ENCODE assay signal across 24 cellular contexts in the genomic region with DNA sequence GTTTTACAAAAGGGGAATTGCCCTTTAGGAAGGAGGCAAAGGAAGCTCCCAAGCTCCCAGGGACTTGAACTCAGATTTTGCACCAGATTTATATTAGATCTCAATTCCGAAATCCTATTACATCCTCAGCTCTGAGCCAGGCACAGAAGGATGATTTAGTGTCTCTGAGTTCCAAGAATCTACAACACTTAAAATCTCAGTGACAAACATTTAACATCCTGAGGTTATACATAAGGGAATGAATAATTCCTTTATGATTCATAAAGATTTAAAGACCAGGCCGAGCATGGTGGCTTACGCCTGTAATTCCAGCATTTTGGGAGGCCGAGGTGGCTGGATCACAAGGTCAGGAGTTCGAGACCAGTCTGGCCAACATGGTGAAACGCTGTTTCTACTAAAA. TPM values are rescaled to one million over a fixed set of nuclear protein-coding genes. Genes with fewer than 3 reads are reported as not detected.
DNase-seq lines count a peak whose midpoint lies in the region; ATAC-seq, FAIRE-seq and TF ChIP-seq lines count a peak whose summit lies in the region.
"Had no signal": no experiment of that assay in that cellular context is flagged by ENCODE, and none has a peak within 500 bp of the region (broad histone marks: within the 10 kb centered on the region; RNA-seq: fewer than 3 reads in every experiment).

No MANE protein-coding gene starts in this region.

- no peaks in the 10 kb centered on the region for H4K20me1 ChIP-seq in PC-9 (ENCODE audit: insufficient read depth)
- no peaks in the 10 kb centered on the region for H4K20me1 ChIP-seq in endothelial cell of umbilical vein (replicated peaks; ENCODE audit: control insufficient read depth, extremely low read depth, insufficient read depth, low read length)
- no peaks in the 10 kb centered on the region for H4K20me1 ChIP-seq in smooth muscle cell (ENCODE audit: low read depth)

- no peaks in the 10 kb centered on the region for H3K27me3 Mint-ChIP-seq in activated CD4-positive, alpha-beta T cell treated with anti-CD3 and anti-CD28 coated beads, Interleukin-2, amount 10 ng/mL, durations not matched to agents 7 days and 5 days
- H3K27me3 Mint-ChIP-seq: memory B cell had no signal

- FAIRE-seq in endothelial cell of umbilical vein (lab: Jason Lieb, UNC) = no peak
- FAIRE-seq: D721Med, GM18507, HTR-8/SVneo had no signal

- peaks cover 5% of the 10 kb centered on the region for H3K36me3 Mint-ChIP-seq in activated CD4-positive, alpha-beta T cell treated with anti-CD3 and anti-CD28 coated beads, Interleukin-2, amount 10 ng/mL, durations not matched to agents 7 days and 5 days (ENCODE audit: low read depth)
- H3K36me3 Mint-ChIP-seq: memory B cell had no signal

- no peak overlapping the region for H2AFZ ChIP-seq in PC-9
- peak overlapping the region; percentile 10 for H2AFZ ChIP-seq in endothelial cell of umbilical vein (ENCODE audit: low read depth, low read length)
- H2AFZ ChIP-seq in smooth muscle cell (ENCODE audit: low read depth) = no peak overlapping the region

- CTCF ChIA-PET in activated CD4-positive, alpha-beta T cell treated with anti-CD3 and anti-CD28 coated beads, Interleukin-2, amount 10 ng/mL, durations not matched to agents 7 days and 5 days (lab: Charles Lee) = interaction anchor here (9.4 kb wide), 1 partner anchor 96 kb away, joined by 97 read pairs; no protein-coding TSS in a partner anchor
- CTCF ChIA-PET in PC-9 (lab: Charles Lee) (interaction anchor here (1.8 kb wide), 1 partner anchor 16 kb away, joined by 7 read pairs; a partner anchor contains a TSS), endothelial cell of umbilical vein (lab: Charles Lee) (interaction anchor here (0.9 to 8.9 kb wide), 7 partner anchors 13 to 98 kb away, joined by 3 to 171 read pairs (median 27); a partner anchor contains a TSS)

- no peaks in the 10 kb centered on the region for H3K36me3 ChIP-seq in PC-9 (ENCODE audit: low read depth)
- no peaks in the 10 kb centered on the region for H3K36me3 ChIP-seq in endothelial cell of umbilical vein (ENCODE audit: control insufficient read depth in 2 of 2, extremely low read depth in 1 of 2, insufficient read depth in 2 of 2, low read length in 2 of 2)
- H3K36me3 ChIP-seq in smooth muscle cell (ENCODE audit: low read depth) = no peaks in the 10 kb centered on the region
- H3K36me3 ChIP-seq: ovary, upper lobe of right lung had no signal

- 69% methylated on average over 6 of the region's 6 CpGs for WGBS in smooth muscle cell (ENCODE audit: low lambda C conversion rate)

- DNase-seq in activated CD4-positive, alpha-beta T cell treated with anti-CD3 and anti-CD28 coated beads, Interleukin-2, amount 10 ng/mL, durations not matched to agents 7 days and 5 days = no peak
- no peak for DNase-seq in activated CD4-positive, alpha-beta T cell treated with anti-CD3 and anti-CD28 coated beads, Interleukin-2, amount 50 U/mL, for 48 hours
- no peak for DNase-seq in PC-9
- no peak for DNase-seq in endothelial cell of umbilical vein (ENCODE audit: low read depth, low spot score)
- DNase-seq in smooth muscle cell (lab: John Stamatoyannopoulos, UW; ENCODE audit: unreplicated experiment) = no peak
- no peak for DNase-seq in SHP77 (lab: John Stamatoyannopoulos, UW)
- DNase-seq: activated CD4-positive, alpha-beta T cell treated with anti-CD3 and anti-CD28 coated beads for 36 hours; cortex of kidney; EL; glutamatergic neuron; NCI-H187; NCI-H748 treated with DMSO at 0.1 percent for 48 hours; OCI-M1; ovary; right cardiac atrium; SIG-M5; upper lobe of right lung had no signal

- H3K9me3 Mint-ChIP-seq in activated CD4-positive, alpha-beta T cell treated with anti-CD3 and anti-CD28 coated beads, Interleukin-2, amount 10 ng/mL, durations not matched to agents 7 days and 5 days = no peaks in the 10 kb centered on the region
- H3K9me3 Mint-ChIP-seq: memory B cell had no signal

- H3K4me2 ChIP-seq in PC-9 = no peak overlapping the region
- H3K4me2 ChIP-seq in endothelial cell of umbilical vein (ENCODE audit: insufficient read depth, low read length) = no peak overlapping the region
- H3K4me2 ChIP-seq in smooth muscle cell = no peak overlapping the region
- H3K4me2 ChIP-seq: KMS-11 had no signal

- no peaks in the 10 kb centered on the region for H3K9me3 ChIP-seq in PC-9 (ENCODE audit: insufficient read depth, low read depth)
- no peaks in the 10 kb centered on the region for H3K9me3 ChIP-seq in endothelial cell of umbilical vein (replicated peaks; ENCODE audit: control insufficient read depth, insufficient read depth, low read length)
- no peaks in the 10 kb centered on the region for H3K9me3 ChIP-seq in smooth muscle cell (replicated peaks; ENCODE audit: low read depth)
- H3K9me3 ChIP-seq: ovary, upper lobe of right lung had no signal

- H3K9ac ChIP-seq in endothelial cell of umbilical vein (replicated peaks; ENCODE audit: extremely low read depth, insufficient read depth, low read length) (no peak overlapping the region), smooth muscle cell (ENCODE audit: low read depth) (no peak overlapping the region)
- H3K9ac ChIP-seq: KMS-11 had no signal

- TF ChIP-seq CTCF in PC-9 (conservative IDR thresholded peaks at IDR 0.05) (no peak), endothelial cell of umbilical vein (IDR thresholded peaks at IDR 0.05; ENCODE audit: extremely low read depth in 1 of 2, insufficient read depth in 1 of 2, low read depth in 1 of 2, low read length in 2 of 2) (no peak), smooth muscle cell (IDR thresholded peaks at IDR 0.05; ENCODE audit: borderline replicate concordance, insufficient read depth, poor library complexity, severe bottlenecking) (no peak)

- H3K4me3 ChIP-seq in PC-9 (no peak overlapping the region), endothelial cell of umbilical vein (replicated peaks in 1 of 3; ENCODE audit: insufficient read depth in 1 of 3, low read depth in 1 of 3, low read length in 3 of 3) (no peak overlapping the region), smooth muscle cell (no peak overlapping the region)
- H3K4me3 ChIP-seq: ovary, upper lobe of right lung had no signal

- dilution Hi-C loops in endothelial cell of umbilical vein (cut with MboI; ENCODE audit: extremely low pct_ligation_motif_present, low sequenced_read_pairs) = no loop called here

- intact Hi-C loops in PC-9 (cut with micrococcal nuclease; ENCODE audit: unreplicated experiment) = no loop called here
- intact Hi-C loops in endothelial cell of umbilical vein (cut with micrococcal nuclease) = loop anchor here (5.0 kb wide), 1 partner anchor 33 kb away; no protein-coding TSS in a partner anchor

- H3K9me2 ChIP-seq in PC-9 (ENCODE audit: insufficient read depth) = no peaks in the 10 kb centered on the region

- H3K27ac Mint-ChIP-seq in activated CD4-positive, alpha-beta T cell treated with anti-CD3 and anti-CD28 coated beads, Interleukin-2, amount 10 ng/mL, durations not matched to agents 7 days and 5 days = peak overlapping the region; percentile 94
- H3K27ac Mint-ChIP-seq: memory B cell had no signal

- BruUV-seq in PC-9 (replicated peaks; lab: Mats Ljungman, UMichigan) (no TSS peak), endothelial cell of umbilical vein (replicated peaks; lab: Mats Ljungman, UMichigan) (no TSS peak)

- H3K27me3 ChIP-seq in PC-9 (ENCODE audit: insufficient read depth, low read depth) = no peaks in the 10 kb centered on the region
- H3K27me3 ChIP-seq in endothelial cell of umbilical vein (ENCODE audit: control insufficient read depth in 2 of 2, insufficient read depth in 2 of 2, low read length in 2 of 2) = no peaks in the 10 kb centered on the region
- H3K27me3 ChIP-seq in smooth muscle cell (ENCODE audit: low read depth) = no peaks in the 10 kb centered on the region
- H3K27me3 ChIP-seq: ovary, upper lobe of right lung had no signal

- no peaks in the 10 kb centered on the region for H3K9me1 ChIP-seq in endothelial cell of umbilical vein (replicated peaks; ENCODE audit: control insufficient read depth, extremely low read depth, insufficient read depth, low read length)

- ATAC-seq in GM18867 (IDR thresholded peaks at IDR 0.05; ENCODE audit: unreplicated experiment) = no peak
- ATAC-seq in GM21786 (IDR thresholded peaks at IDR 0.05; ENCODE audit: unreplicated experiment) = no peak
- ATAC-seq: activated CD4-positive, alpha-beta T cell treated with anti-CD3 and anti-CD28 coated beads for 36 hours; right cardiac atrium; upper lobe of right lung had no signal

- H3K79me2 ChIP-seq in PC-9 (ENCODE audit: low read depth) (peaks cover 16% of the 10 kb centered on the region), endothelial cell of umbilical vein (ENCODE audit: control insufficient read depth, insufficient read depth, low read length) (no peaks in the 10 kb centered on the region), smooth muscle cell (ENCODE audit: low read depth) (no peaks in the 10 kb centered on the region)

- peaks cover 94% of the 10 kb centered on the region for H3K4me1 Mint-ChIP-seq in activated CD4-positive, alpha-beta T cell treated with anti-CD3 and anti-CD28 coated beads, Interleukin-2, amount 10 ng/mL, durations not matched to agents 7 days and 5 days

- H3K27ac ChIP-seq in PC-9 (peak overlapping the region; percentile 95), endothelial cell of umbilical vein (ENCODE audit: insufficient read depth, low read depth, low read length) (peak overlapping the region; percentile 19), smooth muscle cell (ENCODE audit: low read depth) (peak overlapping the region; percentile 25)
- H3K27ac ChIP-seq: KMS-11, ovary, upper lobe of right lung had no signal

- H3K4me1 ChIP-seq in PC-9 (replicated peaks; ENCODE audit: insufficient read depth) = peaks cover 79% of the 10 kb centered on the region
- peaks cover 72% of the 10 kb centered on the region for H3K4me1 ChIP-seq in endothelial cell of umbilical vein (ENCODE audit: control insufficient read depth, extremely low read depth, insufficient read depth, low read length)
- peaks cover 47% of the 10 kb centered on the region for H3K4me1 ChIP-seq in smooth muscle cell (ENCODE audit: low read depth)

- no peak overlapping the region for H3K4me3 Mint-ChIP-seq in activated CD4-positive, alpha-beta T cell treated with anti-CD3 and anti-CD28 coated beads, Interleukin-2, amount 10 ng/mL, durations not matched to agents 7 days and 5 days
- H3K4me3 Mint-ChIP-seq: activated CD4-positive, alpha-beta T cell treated with anti-CD3 and anti-CD28 coated beads for 36 hours; memory B cell had no signal

- H3F3A ChIP-seq in PC-9 (ENCODE audit: insufficient read depth, low read depth) = peaks cover 50% of the 10 kb centered on the region
- peaks cover 20% of the 10 kb centered on the region for H3F3A ChIP-seq in smooth muscle cell (ENCODE audit: low read depth)

- POLR2A ChIA-PET in activated CD4-positive, alpha-beta T cell treated with anti-CD3 and anti-CD28 coated beads, Interleukin-2, amount 10 ng/mL, durations not matched to agents 7 days and 5 days (lab: Charles Lee) = no interaction called here
- POLR2A ChIA-PET in PC-9 (lab: Charles Lee; ENCODE audit: unreplicated experiment) (no interaction called here), endothelial cell of umbilical vein (lab: Charles Lee) (interaction anchor here (0.9 kb wide), 1 partner anchor 12 kb away, joined by 3 read pairs; no protein-coding TSS in a partner anchor)

- no peak for TF ChIP-seq POLR2A in endothelial cell of umbilical vein (IDR thresholded peaks at IDR 0.05; ENCODE audit: low read depth, low read length)

RNA-seq across cellular contexts. Expression of a gene that starts 16.5 kb away (rescaled TPM):
- 100 to 1,000 TPM; 165 to 167 TPM for total RNA-seq in activated CD4-positive, alpha-beta T cell treated with anti-CD3 and anti-CD28 coated beads, Interleukin-2, amount 10 ng/mL, durations not matched to agents 7 days and 5 days
- total RNA-seq in PC-9 (2021) (99.9 and 106 TPM in 2 replicates), endothelial cell of umbilical vein (141 and 149 TPM in 2 replicates), smooth muscle cell (96.0 and 106 TPM in 2 replicates)
- polyA plus RNA-seq in endothelial cell of umbilical vein (47.0 and 52.7 TPM in 2 replicates), smooth muscle cell (77.2 and 93.4 TPM in 2 replicates)
- 44.5 and 45.5 TPM in 2 replicates for polyA plus RNA-seq in endothelial cell of umbilical vein (2011; cell fraction: cytosol; rRNA removed)
- polyA plus RNA-seq in endothelial cell of umbilical vein (2011; cell fraction: nucleus; rRNA removed) = 146 and 166 TPM in 2 replicates
- polyA plus RNA-seq in endothelial cell of umbilical vein (2012) = 88.7 and 117 TPM in 2 replicates
- 95.5 and 107 TPM in 2 replicates for polyA minus RNA-seq in endothelial cell of umbilical vein
- 25.2 TPM for polyA minus RNA-seq in endothelial cell of umbilical vein (2011; cell fraction: cytosol; rRNA and poly(A)+ RNA removed)
- polyA minus RNA-seq in endothelial cell of umbilical vein (2011; cell fraction: nucleus; rRNA and poly(A)+ RNA removed) = 82.9 and 138 TPM in 2 replicates

RNA-seq across cellular contexts. Expression of a gene that starts 44.8 kb away (rescaled TPM):
- total RNA-seq in activated CD4-positive, alpha-beta T cell treated with anti-CD3 and anti-CD28 coated beads, Interleukin-2, amount 10 ng/mL, durations not matched to agents 7 days and 5 days = 10 to 100 TPM; 33.5 to 33.6 TPM
- total RNA-seq in PC-9 (2021) = 38.4 and 64.3 TPM in 2 replicates
- total RNA-seq in endothelial cell of umbilical vein = 22.2 and 23.6 TPM in 2 replicates
- polyA plus RNA-seq in endothelial cell of umbilical vein = 44.7 and 63.5 TPM in 2 replicates
- polyA plus RNA-seq in endothelial cell of umbilical vein (2011; cell fraction: cytosol; rRNA removed) = 29.0 and 35.3 TPM in 2 replicates
- polyA plus RNA-seq in endothelial cell of umbilical vein (2011; cell fraction: nucleus; rRNA removed) = 10.6 and 12.6 TPM in 2 replicates
- polyA plus RNA-seq in endothelial cell of umbilical vein (2012) = 22.5 and 35.4 TPM in 2 replicates
- polyA minus RNA-seq in endothelial cell of umbilical vein = 9.8 and 10.5 TPM in 2 replicates
- 10.7 TPM for polyA minus RNA-seq in endothelial cell of umbilical vein (2011; cell fraction: cytosol; rRNA and poly(A)+ RNA removed)
- 1.6 and 4.6 TPM in 2 replicates for polyA minus RNA-seq in endothelial cell of umbilical vein (2011; cell fraction: nucleus; rRNA and poly(A)+ RNA removed)
- 11.2 and 14.3 TPM in 2 replicates for total RNA-seq in smooth muscle cell
- polyA plus RNA-seq in smooth muscle cell = 56.4 and 67.6 TPM in 2 replicates

Comparison
In these comparisons a context has a peak if more than half of its experiments do, and no peak if none do; other contexts are left out.
1. H3K27ac ChIP-seq: peak in every context shown above with its lines; median percentile 95 in PC-9; 25 in smooth muscle cell; 19 in endothelial cell of umbilical vein.